ENCODE assay signal across 10 cellular contexts in the genomic region with DNA sequence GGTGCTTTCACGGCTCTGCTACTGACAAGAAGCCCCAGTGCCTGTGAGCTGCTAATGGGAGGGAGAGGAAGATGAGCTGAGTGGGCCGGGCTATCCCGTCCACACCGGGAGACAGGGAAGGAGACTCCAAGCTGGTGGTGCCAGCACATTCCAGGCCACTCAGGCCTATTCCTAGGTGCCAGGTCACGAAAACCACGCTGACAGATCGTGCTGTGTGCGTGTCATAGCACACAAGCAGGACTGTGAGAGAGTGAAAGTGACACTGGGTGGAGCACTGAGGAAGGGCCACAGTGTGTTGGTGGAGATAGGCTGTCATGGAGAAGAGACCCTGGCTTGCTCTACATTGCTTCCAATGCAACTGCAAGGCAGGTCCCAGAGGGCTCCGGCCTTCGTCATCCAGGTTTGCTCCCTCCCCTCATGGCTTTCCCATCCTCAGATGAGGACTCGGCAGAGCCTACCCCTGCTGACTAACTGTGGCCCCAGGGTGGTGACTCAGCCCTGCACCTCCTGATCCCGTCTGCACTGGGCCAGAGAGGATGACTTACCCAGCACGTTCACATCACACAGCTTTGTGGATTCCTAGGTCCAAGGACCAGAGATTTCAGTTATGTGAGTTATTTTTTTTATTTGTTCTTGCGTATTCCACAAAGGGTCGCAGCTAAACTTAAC.
DNase-seq lines count a peak whose midpoint lies in the region; ATAC-seq, FAIRE-seq and TF ChIP-seq lines count a peak whose summit lies in the region.
"Had no signal": no experiment of that assay in that cellular context is flagged by ENCODE, and none has a peak within 500 bp of the region (broad histone marks: within the 10 kb centered on the region; RNA-seq: fewer than 3 reads in every experiment).

No MANE protein-coding gene starts in this region.

- H3F3A ChIP-seq in GM23248 (ENCODE audit: insufficient read depth) = peaks cover 40% of the 10 kb centered on the region

- no peak for ATAC-seq in HG03378 (IDR thresholded peaks at IDR 0.05; ENCODE audit: unreplicated experiment)
- ATAC-seq: T-cell had no signal

- no peak overlapping the region for H2AFZ ChIP-seq in GM23248

- peak overlapping the region; percentile 74 for H3K27ac ChIP-seq in GM23248

- WGBS in GM23248 (ENCODE audit: low coverage in 1 of 2, low lambda C conversion rate in 2 of 2, missing lambda C conversion rate in 2 of 2), 2 experiments = 47 to 56% methylated on average over 15 of the region's 15 CpGs

- H4K20me1 ChIP-seq in GM23248 (ENCODE audit: insufficient read depth) = no peaks in the 10 kb centered on the region

- no peak for TF ChIP-seq POLR2A in GM12891 (IDR thresholded peaks at IDR 0.05; ENCODE audit: low read depth, low read length)

- TF ChIP-seq CTCF in fibroblast of pulmonary artery (IDR thresholded peaks at IDR 0.05; ENCODE audit: low read length, missing control alignments) (no peak), GM20000 (IDR thresholded peaks at IDR 0.05; ENCODE audit: extremely low read depth, missing control alignments) (no peak)

- peak; percentile 97 for DNase-seq in GM23248
- DNase-seq in SK-MEL-5 (ENCODE audit: low read depth, low spot score) = peak; percentile 72
- peak; percentile 75 for DNase-seq in fibroblast of pulmonary artery (ENCODE audit: low read depth)
- no peak for DNase-seq in GM20000 (ENCODE audit: low spot score)
- no peak for DNase-seq in GM12891 (ENCODE audit: insufficient read length, low spot score)
- DNase-seq: NCI-H1417, substantia nigra, T-cell had no signal

- H3K9ac ChIP-seq in GM23248 (peak overlapping the region; percentile 44), skeletal muscle satellite cell (ENCODE audit: low read depth, low read length) (peak overlapping the region; percentile 41)

- H3K79me2 ChIP-seq in GM23248 (ENCODE audit: insufficient read depth) = no peaks in the 10 kb centered on the region

- no peak for FAIRE-seq in GM12891 (lab: Jason Lieb, UNC)

- in situ Hi-C loops in GM23248 (cut with MboI) = no loop called here
- in situ Hi-C loops in SK-MEL-5 (cut with HindIII; ENCODE audit: low pct_unique_long_range_greater_than_20kb, low sequenced_read_pairs) = no loop called here

- H3K4me2 ChIP-seq in GM23248 (ENCODE audit: unreplicated experiment) = peak overlapping the region; percentile 5
- peak overlapping the region; percentile 51 for H3K4me2 ChIP-seq in skeletal muscle satellite cell (ENCODE audit: low read length)

- H3K27me3 ChIP-seq in GM23248 (replicated peaks; ENCODE audit: insufficient read depth) (no peaks in the 10 kb centered on the region), skeletal muscle satellite cell (ENCODE audit: control insufficient read depth, insufficient read depth, low read length) (no peaks in the 10 kb centered on the region)

- H3K9me3 ChIP-seq in GM23248 (ENCODE audit: low read depth) (no peaks in the 10 kb centered on the region), skeletal muscle satellite cell (replicated peaks; ENCODE audit: low read length) (no peaks in the 10 kb centered on the region)

- H3K9me2 ChIP-seq in GM23248 (ENCODE audit: insufficient read depth) = no peaks in the 10 kb centered on the region

- H3K36me3 ChIP-seq in GM23248 (ENCODE audit: low read depth) (peaks cover 26% of the 10 kb centered on the region; the same call in 1 of the 2 replicates), skeletal muscle satellite cell (ENCODE audit: insufficient read depth, low read length) (peaks cover 77% of the 10 kb centered on the region)

- H3K4me1 ChIP-seq in GM23248 (ENCODE audit: insufficient read depth) (peaks cover 15% of the 10 kb centered on the region), skeletal muscle satellite cell (ENCODE audit: control insufficient read depth, insufficient read depth, low read length) (peaks cover 31% of the 10 kb centered on the region)

- no peak overlapping the region for H3K4me3 ChIP-seq in GM23248
- no peak overlapping the region for H3K4me3 ChIP-seq in fibroblast of pulmonary artery (replicated peaks; ENCODE audit: low read depth, low read length)
- H3K4me3 ChIP-seq in skeletal muscle satellite cell (ENCODE audit: low read length) = peak overlapping the region; percentile 8

TF ChIP-seq in GM12891, 5 proteins besides CTCF, POLR2A, EP300 and RAD21:
- TF ChIP-seq SPI1 (IDR thresholded peaks at IDR 0.05; ENCODE audit: low read depth, low read length) = no peak
- TF ChIP-seq POLR2AphosphoS5 (IDR thresholded peaks at IDR 0.05; ENCODE audit: low read depth, low read length) = no peak
- TF ChIP-seq PAX5 (IDR thresholded peaks at IDR 0.05; ENCODE audit: insufficient read depth, low read length, severe bottlenecking) = no peak
- TF ChIP-seq TAF1 (IDR thresholded peaks at IDR 0.05; ENCODE audit: low read depth, low read length) = no peak
- no peak for TF ChIP-seq POU2F2 (IDR thresholded peaks at IDR 0.05; ENCODE audit: low read depth, low read length)

Comparison
In these comparisons a context has a peak if more than half of its experiments do, and no peak if none do; other contexts are left out.
1. DNase-seq: peak in GM23248 (single experiment), SK-MEL-5 (single experiment) and fibroblast of pulmonary artery (single experiment); none in GM20000 (single experiment) and GM12891 (single experiment).